In the genomic region with DNA sequence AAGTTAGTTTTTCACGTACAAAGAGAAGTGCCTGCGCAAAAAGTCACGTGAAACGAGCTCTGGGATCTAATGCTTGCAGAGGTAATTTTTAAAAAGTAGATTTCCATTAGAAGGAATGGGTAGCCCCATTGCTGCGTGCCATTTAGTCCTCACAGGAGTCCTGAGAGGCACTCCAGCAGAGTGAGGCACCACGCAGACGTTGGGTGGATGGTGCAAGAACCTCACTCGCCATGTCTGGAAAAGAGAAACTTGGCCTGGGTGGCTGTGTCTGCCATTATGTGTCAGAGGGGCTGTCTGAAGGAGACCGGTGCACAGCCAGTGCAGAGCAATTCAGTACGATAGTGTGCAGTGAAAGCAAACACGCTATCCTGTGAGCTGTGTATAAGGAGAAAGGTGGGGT, we compare ENCODE assay signal across 11 cellular contexts. TPM values are rescaled to one million over a fixed set of nuclear protein-coding genes. Genes with fewer than 3 reads are reported as not detected.
DNase-seq lines count a peak whose midpoint lies in the region; ATAC-seq and TF ChIP-seq lines count a peak whose summit lies in the region.
"Had no signal": no experiment of that assay in that cellular context is flagged by ENCODE, and none has a peak within 500 bp of the region (broad histone marks: within the 10 kb centered on the region; RNA-seq: fewer than 3 reads in every experiment).

No MANE protein-coding gene starts in this region.

- H3K27ac Mint-ChIP-seq in MCF 10A (ENCODE audit: low read depth, unreplicated experiment): no peak overlapping the region
- peak overlapping the region; percentile 96 for H3K27ac Mint-ChIP-seq in activated CD8-positive, alpha-beta T cell treated with anti-CD3 and anti-CD28 coated beads, Interleukin-2, amount 10 ng/mL, durations not matched to agents 7 days and 5 days
- peak overlapping the region; percentile 99 for H3K27ac Mint-ChIP-seq in memory B cell

- TF ChIP-seq CTCF in MCF 10A (IDR thresholded peaks at IDR 0.05; ENCODE audit: unreplicated experiment): no peak
- TF ChIP-seq CTCF in breast epithelium (IDR thresholded peaks at IDR 0.05): no peak
- TF ChIP-seq CTCF in upper lobe of right lung (IDR thresholded peaks at IDR 0.05): no peak

- no peak for DNase-seq in MCF 10A (ENCODE audit: unreplicated experiment)
- DNase-seq in breast epithelium (ENCODE audit: low spot score in 2 of 2): no peak
- no peak for DNase-seq in activated CD8-positive, alpha-beta T cell treated with anti-CD3 and anti-CD28 coated beads, Interleukin-2, amount 10 ng/mL, durations not matched to agents 7 days and 5 days
- DNase-seq in memory B cell (ENCODE audit: low spot score in 2 of 2): no peak
- DNase-seq in upper lobe of right lung: peak; percentile 53
- no peak for DNase-seq in medulla oblongata (ENCODE audit: extremely low spot score)
- no peak for DNase-seq in NOMO-1 treated with DMSO at 0.1 percent for 48 hours (lab: John Stamatoyannopoulos, UW; ENCODE audit: unreplicated experiment)
- DNase-seq: C1 segment of cervical spinal cord, NCI-H1930 had no signal

- BruUV-seq in MCF 10A (replicated peaks; lab: Mats Ljungman, UMichigan): no TSS peak

- no peaks in the 10 kb centered on the region for H3K36me3 ChIP-seq in breast epithelium
- no peaks in the 10 kb centered on the region for H3K36me3 ChIP-seq in upper lobe of right lung
- H3K36me3 ChIP-seq: Peyer's patch had no signal

- intact Hi-C loops in MCF 10A (cut with micrococcal nuclease) (no loop called here), breast epithelium (cut with DNase I; ENCODE audit: low total_unique reads) (no loop called here), upper lobe of right lung (cut with DNase I) (no loop called here)

- no peaks in the 10 kb centered on the region for H3K9me3 Mint-ChIP-seq in MCF 10A (ENCODE audit: unreplicated experiment)
- no peaks in the 10 kb centered on the region for H3K9me3 Mint-ChIP-seq in activated CD8-positive, alpha-beta T cell treated with anti-CD3 and anti-CD28 coated beads, Interleukin-2, amount 10 ng/mL, durations not matched to agents 7 days and 5 days (ENCODE audit: insufficient read depth)
- no peaks in the 10 kb centered on the region for H3K9me3 Mint-ChIP-seq in memory B cell

- H3K9me3 ChIP-seq in breast epithelium (no peaks in the 10 kb centered on the region), upper lobe of right lung (no peaks in the 10 kb centered on the region)
- H3K9me3 ChIP-seq: Peyer's patch had no signal

- H3K27me3 ChIP-seq in breast epithelium (no peaks in the 10 kb centered on the region), upper lobe of right lung (no peaks in the 10 kb centered on the region)
- H3K27me3 ChIP-seq: Peyer's patch had no signal

- no peaks in the 10 kb centered on the region for H3K27me3 Mint-ChIP-seq in MCF 10A (ENCODE audit: insufficient read depth, unreplicated experiment)
- peaks cover 11% of the 10 kb centered on the region for H3K27me3 Mint-ChIP-seq in activated CD8-positive, alpha-beta T cell treated with anti-CD3 and anti-CD28 coated beads, Interleukin-2, amount 10 ng/mL, durations not matched to agents 7 days and 5 days (ENCODE audit: low read depth)
- H3K27me3 Mint-ChIP-seq in memory B cell: peaks cover 5% of the 10 kb centered on the region

- H3K4me3 Mint-ChIP-seq in MCF 10A (ENCODE audit: unreplicated experiment) (peak overlapping the region; percentile 83), memory B cell (peak overlapping the region; percentile 93)
- peak overlapping the region; percentile 91 for H3K4me3 Mint-ChIP-seq in activated CD8-positive, alpha-beta T cell treated with anti-CD3 and anti-CD28 coated beads, Interleukin-2, amount 10 ng/mL, durations not matched to agents 7 days and 5 days

- H3K4me1 ChIP-seq in breast epithelium (peaks cover 4 to 11% of the 10 kb centered on the region in 2 donors), upper lobe of right lung (peaks cover 17% of the 10 kb centered on the region)

- H3K36me3 Mint-ChIP-seq in MCF 10A (ENCODE audit: insufficient read depth, unreplicated experiment): peaks cover 18% of the 10 kb centered on the region
- peaks cover 14% of the 10 kb centered on the region for H3K36me3 Mint-ChIP-seq in activated CD8-positive, alpha-beta T cell treated with anti-CD3 and anti-CD28 coated beads, Interleukin-2, amount 10 ng/mL, durations not matched to agents 7 days and 5 days (ENCODE audit: low read depth)
- H3K36me3 Mint-ChIP-seq in memory B cell: peaks cover 2% of the 10 kb centered on the region

- CTCF ChIA-PET in MCF 10A (lab: Yijun Ruan, JAX): interaction anchor here (0.7 to 1.0 kb wide), 2 partner anchors 19 to 258 kb away, joined by 3 read pairs; no protein-coding TSS in a partner anchor
- CTCF ChIA-PET in activated CD8-positive, alpha-beta T cell treated with anti-CD3 and anti-CD28 coated beads, Interleukin-2, amount 10 ng/mL, durations not matched to agents 7 days and 5 days (lab: Charles Lee): interaction anchor here (0.7 to 1.0 kb wide), 3 partner anchors 10 to 198 kb away, joined by 3 read pairs; no protein-coding TSS in a partner anchor

- H3K27ac ChIP-seq in breast epithelium (no peak overlapping the region), upper lobe of right lung (no peak overlapping the region)

- H3K4me1 Mint-ChIP-seq in MCF 10A (ENCODE audit: insufficient read depth, unreplicated experiment) (peaks cover 12% of the 10 kb centered on the region), memory B cell (peaks cover 11% of the 10 kb centered on the region)
- H3K4me1 Mint-ChIP-seq in activated CD8-positive, alpha-beta T cell treated with anti-CD3 and anti-CD28 coated beads, Interleukin-2, amount 10 ng/mL, durations not matched to agents 7 days and 5 days (ENCODE audit: low read depth): peaks cover 31% of the 10 kb centered on the region

- TF ChIP-seq POLR2A in breast epithelium (IDR thresholded peaks at IDR 0.05): no peak

- POLR2A ChIA-PET in MCF 10A (lab: Yijun Ruan, JAX): interaction anchor here (1.0 to 2.4 kb wide), 4 partner anchors 62 to 258 kb away, joined by 3 to 22 read pairs (median 4); no protein-coding TSS in a partner anchor
- POLR2A ChIA-PET in activated CD8-positive, alpha-beta T cell treated with anti-CD3 and anti-CD28 coated beads, Interleukin-2, amount 10 ng/mL, durations not matched to agents 7 days and 5 days (lab: Charles Lee): interaction anchor here (0.5 to 1.8 kb wide), 4 partner anchors 136 to 1060 kb away, joined by 3 to 11 read pairs (median 3); no protein-coding TSS in a partner anchor

- H3K4me3 ChIP-seq in breast epithelium (peak overlapping the region in 1 of 3 donors; percentile 88), upper lobe of right lung (no peak overlapping the region)

- no peak for ATAC-seq in activated CD8-positive, alpha-beta T cell treated with anti-CD3 and anti-CD28 coated beads, Interleukin-2, amount 10 ng/mL, durations not matched to agents 7 days and 5 days
- ATAC-seq in memory B cell (ENCODE audit: low read depth) (no peak), upper lobe of right lung (no peak), GM18873 (IDR thresholded peaks at IDR 0.05; ENCODE audit: low FRiP score, unreplicated experiment) (no peak)

RNA-seq across cellular contexts. Expression of a gene that starts 1.8 kb away (rescaled TPM):
- total RNA-seq in MCF 10A (2022) (21.8 and 23.8 TPM in 2 replicates), breast epithelium (10 to 100 TPM; 20.3 to 36.0 (median 32.8) TPM), upper lobe of right lung (44.1 TPM)
- total RNA-seq in activated CD8-positive, alpha-beta T cell treated with anti-CD3 and anti-CD28 coated beads, Interleukin-2, amount 10 ng/mL, durations not matched to agents 7 days and 5 days: 10 to 100 TPM; 50.7 to 58.8 TPM
